Comparison of ENCODE assay signal across 9 cellular contexts in genomic region chr16:31568577-31569359, GRCh38. TPM values are rescaled to one million over a fixed set of nuclear protein-coding genes. Genes with fewer than 3 reads are reported as not detected.
A peak's percentile ranks its signal among the peaks of the same experiment; 100 is the strongest.
DNase-seq lines count a peak whose midpoint lies in the region; ATAC-seq and TF ChIP-seq lines count a peak whose summit lies in the region.
"Had no signal": no experiment of that assay in that cellular context is flagged by ENCODE, and none has a peak within 500 bp of the region (broad histone marks: within the 10 kb centered on the region; RNA-seq: fewer than 3 reads in every experiment).

No MANE protein-coding gene starts in this region.

- peaks cover 4% of the 10 kb centered on the region for H3K4me1 Mint-ChIP-seq in activated naive CD4-positive, alpha-beta T cell treated with anti-CD3 and anti-CD28 coated beads, Interleukin-2, amount 50 U/mL, for 24 hours

- H3K27me3 ChIP-seq in muscle layer of colon (ENCODE audit: control insufficient read depth in 1 of 2, insufficient read depth in 2 of 2, low read length in 2 of 2) = peaks cover 12 to 26% of the 10 kb centered on the region in 2 donors
- no peaks in the 10 kb centered on the region for H3K27me3 ChIP-seq in thoracic aorta (replicated peaks; ENCODE audit: insufficient read depth)

- H3K4me3 ChIP-seq in coronary artery (peak overlapping the region; percentile 60), muscle layer of colon (ENCODE audit: low read depth in 1 of 2, low read length in 2 of 2) (peak overlapping the region; percentile 13 to 53), thoracic aorta (peak overlapping the region; percentile 60)

- H3K27me3 Mint-ChIP-seq in activated naive CD4-positive, alpha-beta T cell treated with anti-CD3 and anti-CD28 coated beads, Interleukin-2, amount 50 U/mL, for 24 hours = peaks cover 42% of the 10 kb centered on the region

- no peak for DNase-seq in activated naive CD4-positive, alpha-beta T cell (lab: John Stamatoyannopoulos, UW)
- DNase-seq in coronary artery (ENCODE audit: low spot score) (no peak), thoracic aorta (ENCODE audit: low spot score) (no peak), NCI-H1436 treated with DMSO at 0.1 percent for 48 hours (lab: John Stamatoyannopoulos, UW) (no peak)
- DNase-seq: COR-L47 had no signal

- TF ChIP-seq CTCF in coronary artery (IDR thresholded peaks at IDR 0.05) = no peak
- no peak for TF ChIP-seq CTCF in thoracic aorta (IDR thresholded peaks at IDR 0.05)

- no peak overlapping the region for H3K27ac ChIP-seq in coronary artery
- no peak overlapping the region for H3K27ac ChIP-seq in muscle layer of colon (ENCODE audit: low read depth, low read length)
- no peak overlapping the region for H3K27ac ChIP-seq in thoracic aorta

- H3K9me3 ChIP-seq in muscle layer of colon (ENCODE audit: low read length) = no peaks in the 10 kb centered on the region
- H3K9me3 ChIP-seq in thoracic aorta = no peaks in the 10 kb centered on the region

- no peak for ATAC-seq in thoracic aorta (ENCODE audit: insufficient number of reproducible peaks, low FRiP score, low read depth)
- no peak for ATAC-seq in GM18520 (IDR thresholded peaks at IDR 0.05; ENCODE audit: unreplicated experiment)
- no peak for ATAC-seq in GM21381 (IDR thresholded peaks at IDR 0.05; ENCODE audit: unreplicated experiment)

- H3K4me1 ChIP-seq in muscle layer of colon (ENCODE audit: insufficient read depth, low read length) (no peaks in the 10 kb centered on the region), thoracic aorta (ENCODE audit: control insufficient read depth in 1 of 2, low read depth in 2 of 2) (peaks cover 0 to 3% of the 10 kb centered on the region in 2 donors)

- H3K9ac ChIP-seq in muscle layer of colon (ENCODE audit: low read length) = no peak overlapping the region

- peaks cover 21% of the 10 kb centered on the region for H3K9me3 Mint-ChIP-seq in activated naive CD4-positive, alpha-beta T cell treated with anti-CD3 and anti-CD28 coated beads, Interleukin-2, amount 50 U/mL, for 24 hours

- peaks cover 5% of the 10 kb centered on the region for H3K36me3 Mint-ChIP-seq in activated naive CD4-positive, alpha-beta T cell treated with anti-CD3 and anti-CD28 coated beads, Interleukin-2, amount 50 U/mL, for 24 hours

- no peak overlapping the region for H3K27ac Mint-ChIP-seq in activated naive CD4-positive, alpha-beta T cell treated with anti-CD3 and anti-CD28 coated beads, Interleukin-2, amount 50 U/mL, for 24 hours

- no peaks in the 10 kb centered on the region for H3K36me3 ChIP-seq in muscle layer of colon (ENCODE audit: insufficient read depth, low read length)
- no peaks in the 10 kb centered on the region for H3K36me3 ChIP-seq in thoracic aorta

- peak overlapping the region; percentile 70 for H3K4me3 Mint-ChIP-seq in activated naive CD4-positive, alpha-beta T cell treated with anti-CD3 and anti-CD28 coated beads, Interleukin-2, amount 50 U/mL, for 24 hours

RNA-seq across cellular contexts. Expression of gene AHSP, which starts 41.1 kb away (rescaled TPM):
- total RNA-seq in thoracic aorta = not detected
